ENCODE assay signal across 23 cellular contexts in the genomic region with DNA sequence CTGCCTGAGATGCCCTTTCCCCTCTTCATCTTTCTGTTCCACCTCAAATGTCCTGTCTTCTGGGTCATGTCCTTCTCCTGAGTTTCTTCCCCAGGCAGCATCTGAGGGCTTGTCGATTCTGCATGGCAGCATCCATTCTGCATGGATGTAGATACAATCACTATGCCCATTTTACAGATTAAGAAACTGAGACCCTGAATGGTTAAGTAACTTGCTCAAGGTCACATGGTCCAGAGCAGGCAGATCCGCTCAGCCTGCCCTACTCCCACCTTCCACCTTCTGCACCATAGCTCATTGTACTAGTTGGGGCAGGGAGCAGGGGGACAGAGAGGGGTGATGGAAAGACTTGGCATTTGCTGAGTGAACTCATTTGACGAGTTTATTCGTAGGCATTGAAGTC. TPM values are rescaled to one million over a fixed set of nuclear protein-coding genes. Genes with fewer than 3 reads are reported as not detected.
DNase-seq lines count a peak whose midpoint lies in the region; ATAC-seq, FAIRE-seq and TF ChIP-seq lines count a peak whose summit lies in the region.
"Had no signal": no experiment of that assay in that cellular context is flagged by ENCODE, and none has a peak within 500 bp of the region (broad histone marks: within the 10 kb centered on the region; RNA-seq: fewer than 3 reads in every experiment).

No MANE protein-coding gene starts in this region.

- intact Hi-C loops in HepG2 (cut with micrococcal nuclease; ENCODE audit: unreplicated experiment), result no loop called here
- intact Hi-C loops in right lobe of liver (cut with DNase I), result no loop called here
- intact Hi-C loops in upper lobe of right lung (cut with DNase I), result no loop called here

- in situ Hi-C loops in HepG2 (cut with HindIII; ENCODE audit: extremely low pct_ligation_motif_present, low pct_unique_long_range_greater_than_20kb), result no loop called here

- no peak overlapping the region for H3K27ac ChIP-seq in HepG2 (ENCODE audit: extremely low read length, insufficient read depth, low read length)
- no peak overlapping the region for H3K27ac ChIP-seq in right lobe of liver
- H3K27ac ChIP-seq in H1 (ENCODE audit: low read depth, low read length), result no peak overlapping the region
- no peak overlapping the region for H3K27ac ChIP-seq in upper lobe of right lung
- H3K27ac ChIP-seq: 22Rv1, BLaER1, C4-2B had no signal

- TF ChIP-seq CTCF in HepG2 (CRISPR knock-in tag; IDR thresholded peaks at IDR 0.05) (no peak), right lobe of liver (IDR thresholded peaks at IDR 0.05) (no peak), H1 (IDR thresholded peaks at IDR 0.05; ENCODE audit: control extremely low read depth in 1 of 3, insufficient read depth in 1 of 3, low read depth in 1 of 3, low read length in 3 of 3) (no peak), upper lobe of right lung (IDR thresholded peaks at IDR 0.05) (no peak)

- TF ChIP-seq POLR2A in HepG2 (IDR thresholded peaks at IDR 0.05; ENCODE audit: insufficient read depth in 1 of 2, low read depth in 2 of 2, low read length in 2 of 2) (no peak), right lobe of liver (IDR thresholded peaks at IDR 0.05) (no peak), H1 (IDR thresholded peaks at IDR 0.05; ENCODE audit: control extremely low read depth in 1 of 2, low read depth in 2 of 2, low read length in 2 of 2) (no peak)

- H4K91ac ChIP-seq in H1 (replicated peaks; ENCODE audit: insufficient read length, low read length), result no peak overlapping the region

- no peak overlapping the region for H3K14ac ChIP-seq in H1 (ENCODE audit: insufficient read length)

- H4K5ac ChIP-seq in H1 (ENCODE audit: insufficient read length, low read depth, low read length), result no peak overlapping the region

- DNase-seq in HepG2 (ENCODE audit: low spot score), result no peak
- DNase-seq in right lobe of liver, result no peak
- DNase-seq in H1 (ENCODE audit: low read depth in 1 of 2, low spot score in 2 of 2), result no peak
- peak; percentile 11 for DNase-seq in upper lobe of right lung
- no peak for DNase-seq in hippocampal formation (lab: John Stamatoyannopoulos, UW)
- no peak for DNase-seq in NCI-H2107 (lab: John Stamatoyannopoulos, UW)
- no peak for DNase-seq in NAMALWA (ENCODE audit: low spot score)
- DNase-seq: Caco-2; CD4-positive, CD25-positive, alpha-beta regulatory T cell; CD8-positive, alpha-beta T cell; DMS153; EL; GDM1; HFFc6 had no signal

- H4K8ac ChIP-seq in H1 (ENCODE audit: extremely low read depth, insufficient read depth, low read length), result no peak overlapping the region

- no peak overlapping the region for H2BK20ac ChIP-seq in H1 (ENCODE audit: low read length)

- H3K27me3 ChIP-seq in HepG2 (ENCODE audit: control insufficient read depth in 1 of 2, insufficient read depth in 2 of 2, low read length in 2 of 2) (no peaks in the 10 kb centered on the region), right lobe of liver (no peaks in the 10 kb centered on the region), H1 (replicated peaks in 1 of 4; ENCODE audit: control insufficient read depth in 3 of 4, extremely low read depth in 1 of 4, insufficient read depth in 3 of 4, low read length in 3 of 4) (no peaks in the 10 kb centered on the region), upper lobe of right lung (no peaks in the 10 kb centered on the region)

- H2BK12ac ChIP-seq in H1 (ENCODE audit: low read depth, low read length), result no peak overlapping the region

- no peak overlapping the region for H2AK5ac ChIP-seq in H1 (ENCODE audit: low read depth, low read length)

- 45% methylated on average over 4 of the region's 4 CpGs for WGBS in HepG2 (ENCODE audit: low lambda C conversion rate)
- 37% methylated on average over 4 of the region's 4 CpGs for WGBS in right lobe of liver (ENCODE audit: insufficient coverage, low coverage, low lambda C conversion rate, missing lambda C conversion rate)
- 71% methylated on average over 2 of the region's 4 CpGs; no CpG with 5 or more reads in 1 of the 2 experiments for WGBS in H1 (ENCODE audit: extremely low coverage in 1 of 2, insufficient coverage in 1 of 2, insufficient read length in 1 of 2, insufficient replicate concordance in 2 of 2, low coverage in 1 of 2, low lambda C conversion rate in 2 of 2, missing lambda C conversion rate in 1 of 2), 2 experiments

- no TSS peak for BruUV-seq in HepG2 (replicated peaks; lab: Mats Ljungman, UMichigan)

- no peak overlapping the region for H3K9ac ChIP-seq in HepG2 (ENCODE audit: insufficient read depth, low read depth, low read length)
- H3K9ac ChIP-seq in H1 (replicated peaks in 1 of 4; ENCODE audit: extremely low read depth in 1 of 4, low read depth in 3 of 4, low read length in 3 of 4), result no peak overlapping the region
- H3K9ac ChIP-seq: BLaER1 had no signal

- no peak overlapping the region for H3K23ac ChIP-seq in H1 (ENCODE audit: insufficient read length)

- TF ChIP-seq EP300 in HepG2 (IDR thresholded peaks at IDR 0.05; ENCODE audit: low read depth in 2 of 2, low read length in 2 of 2) (no peak), HepG2 (CRISPR knock-in tag; IDR thresholded peaks at IDR 0.05; ENCODE audit: borderline replicate concordance) (no peak), H1 (IDR thresholded peaks at IDR 0.05; ENCODE audit: borderline replicate concordance in 1 of 2, low read depth in 2 of 2, low read length in 2 of 2) (no peak)

- H3K4me3 ChIP-seq in HepG2 (replicated peaks in 1 of 3; ENCODE audit: insufficient read depth in 1 of 3, low read depth in 2 of 3, low read length in 3 of 3), result no peak overlapping the region
- no peak overlapping the region for H3K4me3 ChIP-seq in right lobe of liver
- no peak overlapping the region for H3K4me3 ChIP-seq in H1 (ENCODE audit: extremely low read depth in 1 of 4, insufficient read depth in 2 of 4, low read depth in 3 of 4, low read length in 4 of 4)
- H3K4me3 ChIP-seq in upper lobe of right lung, result no peak overlapping the region
- H3K4me3 ChIP-seq: BLaER1, GM12878, GM23338, HAP-1 had no signal

- no peak overlapping the region for H2BK15ac ChIP-seq in H1 (ENCODE audit: low read length)

- H3K9me3 ChIP-seq in HepG2 (ENCODE audit: low read length) (no peaks in the 10 kb centered on the region), right lobe of liver (no peaks in the 10 kb centered on the region), H1 (ENCODE audit: insufficient read depth in 2 of 2, low read depth in 1 of 2, low read length in 1 of 2) (no peaks in the 10 kb centered on the region), upper lobe of right lung (no peaks in the 10 kb centered on the region)
- H3K9me3 ChIP-seq: BLaER1, Caco-2, HAP-1 had no signal

- no peak overlapping the region for H3K4me2 ChIP-seq in HepG2 (ENCODE audit: low read depth, low read length)
- no peak overlapping the region for H3K4me2 ChIP-seq in H1 (ENCODE audit: insufficient read depth in 1 of 2, low read depth in 2 of 2, low read length in 2 of 2)
- H3K4me2 ChIP-seq: BLaER1, GM23338 had no signal

- no peaks in the 10 kb centered on the region for H4K20me1 ChIP-seq in HepG2 (ENCODE audit: insufficient read depth, low read length)
- H4K20me1 ChIP-seq in H1 (replicated peaks in 1 of 2; ENCODE audit: control insufficient read depth in 1 of 2, insufficient read depth in 2 of 2, low read length in 2 of 2), result no peaks in the 10 kb centered on the region

- ATAC-seq in HepG2, result no peak
- ATAC-seq in right lobe of liver, result no peak
- no peak for ATAC-seq in upper lobe of right lung
- ATAC-seq: CD8-positive, alpha-beta T cell; GM12878; GM23338 had no signal

- no peaks in the 10 kb centered on the region for H3K79me1 ChIP-seq in H1 (ENCODE audit: low read depth, low read length)

- no peaks in the 10 kb centered on the region for H3K23me2 ChIP-seq in H1 (ENCODE audit: low read depth, low read length)

- FAIRE-seq in HepG2 (lab: Jason Lieb, UNC), result no peak
- no peak for FAIRE-seq in H1 (lab: Jason Lieb, UNC)
- FAIRE-seq: A204.1, GM12878, GM19239, H54 had no signal

- H3K56ac ChIP-seq in H1 (replicated peaks; ENCODE audit: insufficient read length, low read depth, low read length), result no peak overlapping the region

- no peak overlapping the region for H3K4ac ChIP-seq in H1 (replicated peaks; ENCODE audit: insufficient read length, low read depth, low read length)

- TF ChIP-seq RAD21 in HepG2 (CRISPR knock-in tag; IDR thresholded peaks at IDR 0.05) (no peak), H1 (IDR thresholded peaks at IDR 0.05 in 1 of 2, conservative IDR thresholded peaks at IDR 0.05 in 1 of 2; ENCODE audit: low read depth in 2 of 2, low read length in 2 of 2) (no peak)

- POLR2A ChIA-PET in HepG2 (lab: Yijun Ruan, JAX) (no interaction called here), H1 (lab: Charles Lee; ENCODE audit: partially characterized antibody) (interaction anchor here (1.2 kb wide), 1 partner anchor 13 kb away, joined by 3 read pairs; no protein-coding TSS in a partner anchor)

- H2AFZ ChIP-seq in HepG2 (ENCODE audit: low read length), result no peak overlapping the region
- no peak overlapping the region for H2AFZ ChIP-seq in H1 (ENCODE audit: low read length)
- H2AFZ ChIP-seq: GM23338 had no signal

- no peaks in the 10 kb centered on the region for H3K79me2 ChIP-seq in HepG2 (ENCODE audit: insufficient read depth, low read length)
- no peaks in the 10 kb centered on the region for H3K79me2 ChIP-seq in H1 (ENCODE audit: control insufficient read depth in 1 of 2, insufficient read depth in 2 of 2, low read length in 2 of 2)

- H2BK120ac ChIP-seq in H1 (replicated peaks; ENCODE audit: low read depth, low read length), result no peak overlapping the region

- peaks cover 38% of the 10 kb centered on the region for H3K4me1 ChIP-seq in HepG2 (ENCODE audit: insufficient read depth, low read length)
- no peaks in the 10 kb centered on the region for H3K4me1 ChIP-seq in right lobe of liver
- H3K4me1 ChIP-seq in H1 (replicated peaks in 1 of 4; ENCODE audit: control insufficient read depth in 3 of 4, insufficient read depth in 4 of 4, low read length in 3 of 4), result peaks cover 0 to 2% (median under 1%) of the 10 kb centered on the region in 4 experiments; a peak in 4 of 7 replicates
- no peaks in the 10 kb centered on the region for H3K4me1 ChIP-seq in upper lobe of right lung
- H3K4me1 ChIP-seq: Caco-2, HAP-1 had no signal

- H3K36me3 ChIP-seq in HepG2 (replicated peaks in 1 of 2; ENCODE audit: control insufficient read depth in 1 of 2, insufficient read depth in 2 of 2, low read length in 2 of 2), result no peaks in the 10 kb centered on the region
- H3K36me3 ChIP-seq in right lobe of liver, result no peaks in the 10 kb centered on the region
- no peaks in the 10 kb centered on the region for H3K36me3 ChIP-seq in H1 (ENCODE audit: control insufficient read depth in 2 of 4, insufficient read depth in 4 of 4, low read length in 3 of 4)
- H3K36me3 ChIP-seq in upper lobe of right lung, result no peaks in the 10 kb centered on the region
- H3K36me3 ChIP-seq: BLaER1, HAP-1 had no signal

- no peak overlapping the region for H3K18ac ChIP-seq in H1 (ENCODE audit: extremely low read depth, low read length)

- H2BK5ac ChIP-seq in H1 (ENCODE audit: low read depth, low read length), result no peak overlapping the region

- CTCF ChIA-PET in HepG2 (lab: Yijun Ruan, JAX; ENCODE audit: low intra/inter-chr PET ratio, low total read pairs) (no interaction called here), H1 (lab: Charles Lee; ENCODE audit: partially characterized antibody) (interaction anchor here (0.6 to 2.3 kb wide), 2 partner anchors 13 to 366 kb away, joined by 3 to 4 read pairs; no protein-coding TSS in a partner anchor)

RNA-seq across cellular contexts. Expression of a gene that starts 32.0 kb away (rescaled TPM):
- total RNA-seq in HepG2 (2016; rRNA removed; fragmentation: Illumina TruSeq; extraction: Trizol) (1.6 and 1.9 TPM in 2 replicates), right lobe of liver (1 to 10 TPM in 1 of 6 experiments, under 1 TPM in 5; 0.61 to 1.7 (median 0.83) TPM), upper lobe of right lung (16.3 TPM)
- 0.18 and 0.30 TPM in 2 replicates for total RNA-seq in HepG2 (2016; cell fraction: cytosol; rRNA removed; fragmentation: Illumina TruSeq; extraction: Trizol; ENCODE audit: low read depth)
- total RNA-seq in HepG2 (2016; cell fraction: insoluble cytoplasmic fraction; rRNA removed; fragmentation: Illumina TruSeq; extraction: Trizol), result 1.7 and 1.8 TPM in 2 replicates
- total RNA-seq in HepG2 (2016; cell fraction: membrane; rRNA removed; fragmentation: Illumina TruSeq; extraction: Trizol), result 0.96 and 1.2 TPM in 2 replicates
- total RNA-seq in HepG2 (2016; cell fraction: nucleus; rRNA removed; fragmentation: Illumina TruSeq; extraction: Trizol), result 0.85 and 0.87 TPM in 2 replicates
- polyA plus RNA-seq in HepG2 (2011; rRNA removed) (2.9 and 3.4 TPM in 2 replicates), H1 (2011; rRNA removed) (18.6 and 20.1 TPM in 2 replicates)
- 2.3 and 2.5 TPM in 2 replicates for polyA plus RNA-seq in HepG2 (2011; cell fraction: cytosol; rRNA removed)
- 2.2 and 2.3 TPM in 2 replicates for polyA plus RNA-seq in HepG2 (2011; cell fraction: nucleus; rRNA removed)
- 1.1 and 1.9 TPM in 2 replicates for polyA plus RNA-seq in HepG2 (2012)
- polyA plus RNA-seq in HepG2 (2016; cell fraction: cytosol; fragmentation: Illumina TruSeq; extraction: Trizol; ENCODE audit: low read depth), result 0.24 and 0.28 TPM in 2 replicates
- polyA plus RNA-seq in HepG2 (2016; cell fraction: insoluble cytoplasmic fraction; fragmentation: Illumina TruSeq; extraction: Trizol; ENCODE audit: low read depth), result 1.7 and 1.8 TPM in 2 replicates
- polyA plus RNA-seq in HepG2 (2016; cell fraction: membrane; fragmentation: Illumina TruSeq; extraction: Trizol; ENCODE audit: low read depth), result 0.86 and 1.1 TPM in 2 replicates
- 1.4 and 1.7 TPM in 2 replicates for polyA plus RNA-seq in HepG2 (2016; cell fraction: nucleus; fragmentation: Illumina TruSeq; extraction: Trizol; ENCODE audit: insufficient read depth, low read depth)
- polyA minus RNA-seq in HepG2 (2011; rRNA and poly(A)+ RNA removed; ENCODE audit: low replicate concordance), result 1.2 and 5.8 TPM in 2 replicates
- 0.79 and 0.99 TPM in 2 replicates for polyA minus RNA-seq in HepG2 (2011; cell fraction: cytosol; rRNA and poly(A)+ RNA removed)
- polyA minus RNA-seq in HepG2 (2011; cell fraction: nucleus; rRNA and poly(A)+ RNA removed), result 0.75 and 0.90 TPM in 2 replicates
- total RNA-seq in H1 (2021; fragmentation: NEBNext Ultra II Directional; extraction: Animal tissue kit (Norgen Biotek cat#: 25700)), result 15.4 and 15.6 TPM in 2 replicates
- polyA plus RNA-seq in H1 (2011; cell fraction: cytosol; rRNA removed), result 16.8 TPM
- polyA plus RNA-seq in H1 (2011; cell fraction: nucleus; rRNA removed), result 33.8 TPM
- polyA plus RNA-seq in H1 (2012, experiment 1 of 2), result 13.5 to 18.5 TPM (median 15.8 TPM) in 4 replicates
- polyA plus RNA-seq in H1 (2012, experiment 2 of 2), result 6.4 TPM
- polyA plus RNA-seq in H1 (2013, experiment 1 of 2), result 8.5 TPM
- 9.2 TPM for polyA plus RNA-seq in H1 (2013, experiment 2 of 2)
- polyA minus RNA-seq in H1 (2011; rRNA and poly(A)+ RNA removed), result 17.3 and 24.3 TPM in 2 replicates
- polyA minus RNA-seq in H1 (2011; cell fraction: cytosol; rRNA and poly(A)+ RNA removed), result 10.8 TPM
- 9.4 TPM for polyA minus RNA-seq in H1 (2011; cell fraction: nucleus; rRNA and poly(A)+ RNA removed)
